8 cellular contexts compared by ENCODE assay signal in the genomic region with DNA sequence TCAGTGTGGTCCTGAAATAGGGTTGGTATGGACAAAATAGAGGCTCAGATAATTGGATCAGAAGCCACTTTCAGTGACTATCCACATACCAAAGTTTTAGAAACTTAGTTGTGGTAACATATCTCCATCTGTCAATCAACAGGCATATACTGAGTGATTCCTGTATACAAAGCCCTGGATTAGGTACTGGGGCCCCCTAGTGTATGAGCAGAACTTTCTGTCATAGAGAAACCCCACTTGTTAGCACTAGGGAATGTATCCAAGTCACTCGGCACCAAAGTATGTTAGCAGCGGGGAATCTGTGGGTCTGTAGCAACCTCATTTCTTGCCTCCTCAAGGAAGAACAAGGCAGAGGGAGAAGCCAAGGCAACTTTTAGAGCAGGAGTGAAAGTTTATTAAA. TPM values are rescaled to one million over a fixed set of nuclear protein-coding genes. Genes with fewer than 3 reads are reported as not detected.
A peak's percentile ranks its signal among the peaks of the same experiment; 100 is the strongest.
DNase-seq lines count a peak whose midpoint lies in the region; ATAC-seq and TF ChIP-seq lines count a peak whose summit lies in the region.

No MANE protein-coding gene starts in this region.

- TF ChIP-seq CTCF in DOHH2 (IDR thresholded peaks at IDR 0.05; ENCODE audit: low read depth, low read length, poor library complexity, severe bottlenecking) (peak; percentile 30), cardiac fibroblast (IDR thresholded peaks at IDR 0.05; ENCODE audit: low read depth, low read length) (peak; percentile 30), natural killer cell (IDR thresholded peaks at IDR 0.05) (no peak)

- H3K4me1 ChIP-seq in DOHH2 (ENCODE audit: control insufficient read depth, low read length) (no peaks in the 10 kb centered on the region), Karpas-422 (ENCODE audit: low read length) (no peaks in the 10 kb centered on the region; the same call in 1 of the 2 replicates), muscle layer of colon (ENCODE audit: insufficient read depth, low read length) (peaks cover 39% of the 10 kb centered on the region)

- H3K9ac ChIP-seq in Karpas-422 (ENCODE audit: low read length) (no peak overlapping the region), muscle layer of colon (ENCODE audit: low read length) (peak overlapping the region; percentile 38)

- no peaks in the 10 kb centered on the region for H3K36me3 Mint-ChIP-seq in natural killer cell

- no peaks in the 10 kb centered on the region for H3K36me3 ChIP-seq in DOHH2 (ENCODE audit: control insufficient read depth, low read length)
- H3K36me3 ChIP-seq in Karpas-422 (ENCODE audit: insufficient read depth, low read length) = no peaks in the 10 kb centered on the region
- H3K36me3 ChIP-seq in muscle layer of colon (ENCODE audit: insufficient read depth, low read length) = no peaks in the 10 kb centered on the region

- no peak overlapping the region for H3K27ac Mint-ChIP-seq in natural killer cell

- H3K4me3 Mint-ChIP-seq in natural killer cell = no peak overlapping the region

- H3K9me3 ChIP-seq in DOHH2 (ENCODE audit: control insufficient read depth, insufficient read depth, low read length) (no peaks in the 10 kb centered on the region), Karpas-422 (ENCODE audit: low read length) (no peaks in the 10 kb centered on the region), muscle layer of colon (ENCODE audit: low read length) (no peaks in the 10 kb centered on the region)

- H3K4me2 ChIP-seq in DOHH2 (ENCODE audit: low read length) (no peak overlapping the region), Karpas-422 (ENCODE audit: low read depth, low read length, poor library complexity, severe bottlenecking) (no peak overlapping the region)

- H3K27me3 ChIP-seq in DOHH2 (ENCODE audit: control insufficient read depth, low read length) = peaks cover 8% of the 10 kb centered on the region; the same call in 1 of the 2 replicates
- no peaks in the 10 kb centered on the region for H3K27me3 ChIP-seq in Karpas-422 (ENCODE audit: low read length)
- no peaks in the 10 kb centered on the region for H3K27me3 ChIP-seq in muscle layer of colon (ENCODE audit: control insufficient read depth in 1 of 2, insufficient read depth in 2 of 2, low read length in 2 of 2)

- H2AFZ ChIP-seq in Karpas-422 (ENCODE audit: low read length) = no peak overlapping the region

- ATAC-seq in HG03025 (IDR thresholded peaks at IDR 0.05; ENCODE audit: low FRiP score, unreplicated experiment) (no peak), natural killer cell (no peak), GM21619 (IDR thresholded peaks at IDR 0.05; ENCODE audit: unreplicated experiment) (no peak)

- H4K20me1 ChIP-seq in DOHH2 (ENCODE audit: control insufficient read depth, insufficient read depth, low read depth, low read length) (no peaks in the 10 kb centered on the region), Karpas-422 (ENCODE audit: insufficient read depth, low read depth, low read length) (no peaks in the 10 kb centered on the region)

- H3K79me2 ChIP-seq in DOHH2 (ENCODE audit: control insufficient read depth, low read length) (no peaks in the 10 kb centered on the region), Karpas-422 (ENCODE audit: low read length) (no peaks in the 10 kb centered on the region)

- H3K9me2 ChIP-seq in DOHH2 (replicated peaks; ENCODE audit: control insufficient read depth, low read length) = no peaks in the 10 kb centered on the region
- H3K9me2 ChIP-seq in Karpas-422 (replicated peaks; ENCODE audit: insufficient read depth, low read length) = no peaks in the 10 kb centered on the region

- H3K4me1 Mint-ChIP-seq in natural killer cell = peaks cover 17 to 22% of the 10 kb centered on the region in 2 donors

- intact Hi-C loops in natural killer cell (cut with micrococcal nuclease) = no loop called here

- no peaks in the 10 kb centered on the region for H3K27me3 Mint-ChIP-seq in natural killer cell (ENCODE audit: low read depth in 2 of 2)

- H3K4me3 ChIP-seq in DOHH2 (ENCODE audit: low read length) = no peak overlapping the region
- H3K4me3 ChIP-seq in Karpas-422 (ENCODE audit: low read length) = no peak overlapping the region
- H3K4me3 ChIP-seq in cardiac fibroblast (replicated peaks in 1 of 2; ENCODE audit: low read depth in 2 of 2, low read length in 2 of 2) = no peak overlapping the region
- peak overlapping the region in 1 of 2 donors; percentile 34 for H3K4me3 ChIP-seq in muscle layer of colon (ENCODE audit: low read depth in 1 of 2, low read length in 2 of 2)

- no peaks in the 10 kb centered on the region for H3F3A ChIP-seq in DOHH2 (ENCODE audit: control insufficient read depth, insufficient read depth)

- peak; percentile 45 for DNase-seq in Karpas-422
- DNase-seq in cardiac fibroblast (ENCODE audit: low read depth in 2 of 2) = peak; percentile 44 to 50
- no peak for DNase-seq in natural killer cell
- DNase-seq in NCI-H1105 (lab: John Stamatoyannopoulos, UW) = no peak

- H3K27ac ChIP-seq in DOHH2 (ENCODE audit: low read depth, low read length) (no peak overlapping the region), Karpas-422 (ENCODE audit: low read length) (no peak overlapping the region), muscle layer of colon (ENCODE audit: low read depth, low read length) (no peak overlapping the region)

- H3K9me3 Mint-ChIP-seq in natural killer cell = no peaks in the 10 kb centered on the region

RNA-seq across cellular contexts. Expression of gene MAP7D3, which starts 50.7 kb away (rescaled TPM):
- 25.3 and 27.2 TPM in 2 replicates for total RNA-seq in Karpas-422 (2014; rRNA removed; shearing (Covaris generic); ENCODE audit: low replicate concordance)
- 1 to 10 TPM; 5.6 to 6.1 (median 5.7) TPM for total RNA-seq in natural killer cell

RNA-seq across cellular contexts. Expression of gene FHL1, which starts 53.1 kb away (rescaled TPM):
- not detected in 2 replicates for total RNA-seq in Karpas-422 (2014; rRNA removed; shearing (Covaris generic); ENCODE audit: low replicate concordance)
- 1 to 10 TPM; 3.2 to 5.7 (median 3.7) TPM for total RNA-seq in natural killer cell

Comparison
In these comparisons a context has a peak if more than half of its experiments do, and no peak if none do; other contexts are left out.
1. DNase-seq: peak in Karpas-422 (single experiment) and cardiac fibroblast (2 of 2); none in natural killer cell (single experiment) and NCI-H1105 (single experiment).